In the genomic region with DNA sequence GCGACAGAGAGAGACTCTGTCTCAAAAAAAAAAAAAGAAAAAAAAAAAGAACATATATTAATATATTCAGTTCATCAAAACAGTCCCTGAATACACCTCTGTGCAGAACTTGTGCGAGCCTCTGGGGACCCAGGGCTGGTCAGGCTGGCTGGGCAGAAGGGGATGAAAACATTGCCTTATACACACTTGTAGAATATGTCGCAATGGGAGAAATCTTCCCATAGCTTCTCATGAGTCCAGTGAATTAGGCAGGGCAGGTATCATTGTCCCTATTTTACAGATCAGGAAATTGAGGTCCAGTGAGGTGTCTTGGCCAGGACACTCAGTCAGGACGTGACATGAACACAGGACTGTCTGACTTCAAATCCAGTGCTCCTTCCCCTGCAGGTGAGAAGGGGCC, we compare ENCODE assay signal across 3 cellular contexts.
TF ChIP-seq lines count a peak whose summit lies in the region.

No MANE protein-coding gene starts in this region.

TF ChIP-seq in HepG2, 621 proteins besides CTCF, POLR2A, EP300 and RAD21:
- TF ChIP-seq CEBPB (IDR thresholded peaks at IDR 0.05; ENCODE audit: borderline replicate concordance, low read depth, low read length) (peak; percentile 25; the same call in 1 of the 2 replicates), MXI1 (IDR thresholded peaks at IDR 0.05; ENCODE audit: borderline replicate concordance, low read depth, low read length) (no peak)

TF ChIP-seq in IMR-90, 13 proteins besides CTCF, POLR2A, EP300 and RAD21:
- TF ChIP-seq FOS (IDR thresholded peaks at IDR 0.05; ENCODE audit: low read depth, low read length) (no peak), RFX5 (IDR thresholded peaks at IDR 0.05; ENCODE audit: low read depth, low read length) (no peak), CEBPB (IDR thresholded peaks at IDR 0.05; ENCODE audit: low read depth, low read length) (peak; percentile 73), MAZ (IDR thresholded peaks at IDR 0.05; ENCODE audit: borderline replicate concordance, low read depth, low read length) (no peak)

TF ChIP-seq in H1, 55 proteins besides CTCF, POLR2A, EP300 and RAD21:
- TF ChIP-seq CEBPB (IDR thresholded peaks at IDR 0.05; ENCODE audit: low read depth, low read length) (peak; percentile 9; the same call in 1 of the 2 replicates), GABPA (IDR thresholded peaks at IDR 0.05; ENCODE audit: borderline replicate concordance, insufficient read depth, low read length) (no peak)
